Comparison of ENCODE assay signal across 8 cellular contexts in the genomic region with DNA sequence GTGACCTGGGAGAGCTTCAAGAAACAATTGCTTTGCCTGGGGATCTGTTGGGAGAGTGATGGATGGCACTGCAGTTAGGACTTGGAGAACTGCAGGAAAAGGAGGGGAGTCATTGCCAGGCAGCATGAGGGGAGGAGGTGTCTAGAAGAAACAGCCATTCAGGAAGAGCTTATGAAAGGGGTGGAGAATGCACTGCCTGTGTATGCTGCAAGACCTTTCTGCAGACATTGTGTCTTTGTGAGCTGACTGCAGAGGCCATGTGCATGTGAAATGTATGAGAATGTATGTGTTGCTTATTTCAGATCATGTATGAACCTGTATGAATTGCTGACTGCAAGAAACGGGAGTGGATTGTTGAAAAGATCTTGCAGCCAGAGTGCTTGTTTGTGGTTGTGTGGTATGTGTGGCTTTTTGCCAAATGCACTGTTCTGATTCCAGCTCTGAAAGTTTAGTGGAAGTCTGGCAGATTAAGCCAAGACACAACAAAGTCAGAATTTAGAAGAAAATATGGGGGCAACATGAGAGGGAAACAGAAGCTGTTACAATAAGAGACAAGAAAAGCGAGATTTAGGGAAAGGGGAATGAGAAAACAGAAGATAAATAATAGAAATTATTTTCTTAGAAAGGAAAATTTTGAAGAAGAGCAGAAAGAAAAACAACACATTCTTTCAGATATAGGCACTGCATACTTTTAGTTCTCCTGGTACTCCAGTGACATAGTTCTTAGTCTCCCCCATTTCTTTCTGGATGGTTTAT. TPM values are rescaled to one million over a fixed set of nuclear protein-coding genes. Genes with fewer than 3 reads are reported as not detected.
DNase-seq lines count a peak whose midpoint lies in the region; ATAC-seq and TF ChIP-seq lines count a peak whose summit lies in the region.

No MANE protein-coding gene starts in this region.

- H3K27ac Mint-ChIP-seq in T-cell (no peak overlapping the region), CD14-positive monocyte (no peak overlapping the region)

- H3K36me3 Mint-ChIP-seq in T-cell (no peaks in the 10 kb centered on the region), CD14-positive monocyte (no peaks in the 10 kb centered on the region)

- H3K36me3 ChIP-seq in BLaER1 treated with 17β-estradiol and CSF1 and Interleukin-3, amounts not matched to agents 10 nM and 100 nM = no peaks in the 10 kb centered on the region

- DNase-seq in LoVo (ENCODE audit: low spot score) (peak; percentile 58), T-cell (no peak), head of caudate nucleus (peak in 35 of 42 donors; percentile 21 to 86 (median 55)), renal cortical epithelial cell (ENCODE audit: low read depth) (peak; percentile 96), NCI-H1694 (lab: John Stamatoyannopoulos, UW) (no peak), CD14-positive monocyte (ENCODE audit: low spot score) (no peak)

- H3K27me3 Mint-ChIP-seq in T-cell = no peaks in the 10 kb centered on the region
- H3K27me3 Mint-ChIP-seq in CD14-positive monocyte (ENCODE audit: low read depth in 3 of 3) = peaks cover 2 to 7% (median 4%) of the 10 kb centered on the region in 3 donors

- POLR2A ChIA-PET in T-cell (lab: Charles Lee) = no interaction called here

- H4K20me1 ChIP-seq in BLaER1 treated with 17β-estradiol and CSF1 and Interleukin-3, amounts not matched to agents 10 nM and 100 nM = no peaks in the 10 kb centered on the region

- H3K9me3 Mint-ChIP-seq in T-cell (no peaks in the 10 kb centered on the region), CD14-positive monocyte (no peaks in the 10 kb centered on the region)

- ATAC-seq in T-cell (replicated peaks in 1 of 4) = peak; percentile 48 to 61 (median 58)
- ATAC-seq in GM21825 (IDR thresholded peaks at IDR 0.05; ENCODE audit: unreplicated experiment) = no peak

- CTCF ChIA-PET in T-cell (lab: Charles Lee) = interaction anchor here (0.5 to 1.7 kb wide), 4 partner anchors 131 to 365 kb away, joined by 3 to 6 read pairs (median 4); no protein-coding TSS in a partner anchor

- no peak for TF ChIP-seq CTCF in CD14-positive monocyte (IDR thresholded peaks at IDR 0.05)

- peaks cover 51 to 71% (median 64%) of the 10 kb centered on the region in 10 experiments for H3K4me1 ChIP-seq in BLaER1 treated with 17β-estradiol and CSF1 and Interleukin-3, amounts not matched to agents 10 nM and 100 nM

- H3K4me3 Mint-ChIP-seq in T-cell = no peak overlapping the region
- H3K4me3 Mint-ChIP-seq in CD14-positive monocyte = no peak overlapping the region

- H3K9me3 ChIP-seq in BLaER1 treated with 17β-estradiol and CSF1 and Interleukin-3, amounts not matched to agents 10 nM and 100 nM (replicated peaks in 1 of 11) = peaks cover 0 to 10% (median 7%) of the 10 kb centered on the region in 11 experiments; a peak in 10 of 22 replicates

- H3K4me1 Mint-ChIP-seq in T-cell (peaks cover 10 to 15% (median 12%) of the 10 kb centered on the region in 3 donors), CD14-positive monocyte (peaks cover 19% of the 10 kb centered on the region)

- peak overlapping the region in 6 of 11 experiments; percentile 7 to 45 (median 32); a peak in 6 of 22 replicates for H3K9ac ChIP-seq in BLaER1 treated with 17β-estradiol and CSF1 and Interleukin-3, amounts not matched to agents 10 nM and 100 nM

- peak overlapping the region in 6 of 11 experiments; percentile 14 to 48 (median 32); a peak in 6 of 22 replicates for H3K27ac ChIP-seq in BLaER1 treated with 17β-estradiol and CSF1 and Interleukin-3, amounts not matched to agents 10 nM and 100 nM

- intact Hi-C loops in head of caudate nucleus (cut with DNase I) = no loop called here
- intact Hi-C loops in CD14-positive monocyte (cut with micrococcal nuclease) = loop anchor here (10.0 kb wide), 3 partner anchors 167 to 347 kb away; no protein-coding TSS in a partner anchor

- no peak overlapping the region for H3K4me3 ChIP-seq in BLaER1 treated with 17β-estradiol and CSF1 and Interleukin-3, amounts not matched to agents 10 nM and 100 nM

- peak overlapping the region; percentile 52 to 83 (median 69) for H3K4me2 ChIP-seq in BLaER1 treated with 17β-estradiol and CSF1 and Interleukin-3, amounts not matched to agents 10 nM and 100 nM

- no peaks in the 10 kb centered on the region for H3K27me3 ChIP-seq in BLaER1 treated with 17β-estradiol and CSF1 and Interleukin-3, amounts not matched to agents 10 nM and 100 nM

RNA-seq across cellular contexts. Expression of a gene that starts 9.8 kb away (rescaled TPM):
- 10 to 100 TPM; 14.3 to 28.0 (median 23.0) TPM for total RNA-seq in T-cell
- 45.3 and 49.1 TPM in 2 replicates for total RNA-seq in renal cortical epithelial cell
- polyA plus RNA-seq in CD14-positive monocyte = 1 to 10 TPM; 1.0 to 1.2 TPM

RNA-seq across cellular contexts. Expression of a gene that starts 25.4 kb away (rescaled TPM):
- not detected for total RNA-seq in T-cell
- total RNA-seq in renal cortical epithelial cell = 0.85 and 3.3 TPM in 2 replicates
- polyA plus RNA-seq in CD14-positive monocyte = not detected

Comparison
In these comparisons a context has a peak if more than half of its experiments do, and no peak if none do; other contexts are left out.
1. DNase-seq: peak in LoVo (single experiment), head of caudate nucleus (35 of 42) and renal cortical epithelial cell (single experiment); none in T-cell (0 of 34), NCI-H1694 (single experiment) and CD14-positive monocyte (single experiment).